ENCODE assay signal across 24 cellular contexts in the genomic region with DNA sequence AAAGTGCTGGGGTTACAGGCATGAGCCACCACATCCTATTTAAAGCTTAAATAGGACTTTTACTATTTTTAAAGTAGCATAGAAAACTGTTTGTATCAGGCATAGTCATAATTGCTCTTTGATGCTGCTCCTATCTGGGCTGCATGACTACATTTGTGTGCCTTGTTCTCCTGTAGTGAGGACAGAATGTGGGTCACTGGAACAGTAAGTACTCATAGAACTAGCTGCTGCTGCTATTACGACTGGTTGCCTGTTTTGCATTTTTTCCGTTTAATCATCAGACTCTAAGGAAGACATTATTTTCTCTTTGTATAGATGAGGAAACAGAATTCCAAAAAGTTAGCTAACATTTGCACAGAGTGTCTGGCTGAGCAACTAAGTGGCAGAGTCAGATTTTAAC. TPM values are rescaled to one million over a fixed set of nuclear protein-coding genes. Genes with fewer than 3 reads are reported as not detected.
"Had no signal": no experiment of that assay in that cellular context is flagged by ENCODE, and none has a peak within 500 bp of the region (broad histone marks: within the 10 kb centered on the region; RNA-seq: fewer than 3 reads in every experiment).

No MANE protein-coding gene starts in this region.

- H3K4me1 ChIP-seq: gastroesophageal sphincter, heart left ventricle, prostate gland, spleen, tibial artery had no signal

- H3K9me3 Mint-ChIP-seq: activated CD4-positive, alpha-beta T cell treated with anti-CD3 and anti-CD28 coated beads, Interleukin-2, amount 10 ng/mL, durations not matched to agents 24 days and 14 days; activated CD8-positive, alpha-beta T cell treated with anti-CD3 and anti-CD28 coated beads for 36 hours; nephron had no signal

- H3K27me3 Mint-ChIP-seq: activated CD4-positive, alpha-beta T cell treated with anti-CD3 and anti-CD28 coated beads, Interleukin-2, amount 10 ng/mL, durations not matched to agents 24 days and 14 days; activated CD8-positive, alpha-beta memory T cell treated with anti-CD3 and anti-CD28 coated beads, Interleukin-2, amount 10 ng/mL, durations not matched to agents 7 days and 5 days; activated CD8-positive, alpha-beta T cell treated with anti-CD3 and anti-CD28 coated beads for 36 hours had no signal

- H3K27ac Mint-ChIP-seq: activated CD4-positive, alpha-beta T cell treated with anti-CD3 and anti-CD28 coated beads, Interleukin-2, amount 10 ng/mL, durations not matched to agents 24 days and 14 days; activated CD8-positive, alpha-beta memory T cell treated with anti-CD3 and anti-CD28 coated beads, Interleukin-2, amount 10 ng/mL, durations not matched to agents 7 days and 5 days; activated CD8-positive, alpha-beta T cell treated with anti-CD3 and anti-CD28 coated beads for 36 hours; nephron had no signal

- H3K27ac ChIP-seq: gastroesophageal sphincter, heart left ventricle, neutrophil, ovary, spleen, tibial artery had no signal

- H3K4me3 Mint-ChIP-seq: activated CD4-positive, alpha-beta T cell treated with anti-CD3 and anti-CD28 coated beads, Interleukin-2, amount 10 ng/mL, durations not matched to agents 24 days and 14 days; activated CD8-positive, alpha-beta memory T cell treated with anti-CD3 and anti-CD28 coated beads, Interleukin-2, amount 10 ng/mL, durations not matched to agents 7 days and 5 days; activated CD8-positive, alpha-beta T cell treated with anti-CD3 and anti-CD28 coated beads for 36 hours; nephron had no signal

- H3K4me1 Mint-ChIP-seq: nephron had no signal

- H3K4me3 ChIP-seq: gastroesophageal sphincter, heart left ventricle, ovary, prostate gland, spleen, tibial artery had no signal

- DNase-seq: activated CD4-positive, alpha-beta T cell treated with anti-CD3 and anti-CD28 coated beads, Interleukin-2, amount 10 ng/mL, durations not matched to agents 24 days and 14 days; activated CD4-positive, CD25-positive, alpha-beta regulatory T cell; activated CD8-positive, alpha-beta memory T cell treated with anti-CD3 and anti-CD28 coated beads, Interleukin-2, amount 10 ng/mL, durations not matched to agents 7 days and 5 days; activated CD8-positive, alpha-beta T cell treated with anti-CD3 and anti-CD28 coated beads for 36 hours; central memory CD4-positive, alpha-beta T cell; effector memory CD4-positive, alpha-beta T cell; heart left ventricle; islet precursor cell; left cardiac atrium; ovary; spleen; stimulated activated CD4-positive, alpha-beta T cell treated with anti-CD3 and anti-CD28 coated beads, Interleukin-4, amount 100 ng/mL, for 1 hour; stimulated activated naive CD4-positive, alpha-beta T cell treated with Interleukin-2 at 50 U/mL for 16 hours; substantia nigra; T1000; tibial artery had no signal

- H3K27me3 ChIP-seq: gastroesophageal sphincter, heart left ventricle, neutrophil, ovary, spleen, tibial artery had no signal

- H3K9me3 ChIP-seq: gastroesophageal sphincter, heart left ventricle, neutrophil, ovary, prostate gland, spleen, tibial artery had no signal

- FAIRE-seq: astrocyte, colon had no signal

RNA-seq across cellular contexts. Expression of a gene that starts 50.8 kb away (rescaled TPM):
- total RNA-seq: activated CD8-positive, alpha-beta T cell treated with anti-CD3 and anti-CD28 coated beads for 36 hours; mononuclear cell; T-helper 1 cell treated with Interleukin-12 subunit alpha and Interleukin-12 subunit beta and Interleukin-4 antibody, amounts not matched to agents 30 ng/mL and 1 ng/mL, for 36 hours had no signal
